In genomic region chr3:133927543-133928066, GRCh38 we compare ENCODE assay signal across 8 cellular contexts. TPM values are rescaled to one million over a fixed set of nuclear protein-coding genes. Genes with fewer than 3 reads are reported as not detected.
DNase-seq lines count a peak whose midpoint lies in the region; ATAC-seq, FAIRE-seq and TF ChIP-seq lines count a peak whose summit lies in the region.

No MANE protein-coding gene starts in this region.

- DNase-seq in GM12892 (ENCODE audit: insufficient read length): peak; percentile 88
- no peak for DNase-seq in HFFc6
- DNase-seq in NCI-H69 (lab: John Stamatoyannopoulos, UW): peak; percentile 64
- peak; percentile 81 for DNase-seq in activated T-cell treated with anti-CD3 and anti-CD28 coated beads, Interleukin-2, amount 50 U/mL, for 24 hours
- DNase-seq in fibroblast of mammary gland (ENCODE audit: low read depth): no peak
- DNase-seq in neural crest cell (ENCODE audit: low read depth, low spot score): peak; percentile 70
- peak; percentile 74 to 78 for DNase-seq in stimulated activated naive CD8-positive, alpha-beta T cell treated with anti-CD3 and anti-CD28 coated beads, Interleukin-15, amount 100 ng/mL, for 72 hours
- no peak for DNase-seq in NCI-H774 (lab: John Stamatoyannopoulos, UW)

- H3K4me3 ChIP-seq in fibroblast of mammary gland (ENCODE audit: control insufficient read depth, low read depth, low read length): peak overlapping the region; percentile 39

- H3K27me3 Mint-ChIP-seq in HFFc6 (ENCODE audit: insufficient read depth): peaks cover 7% of the 10 kb centered on the region
- H3K27me3 Mint-ChIP-seq in activated T-cell treated with anti-CD3 and anti-CD28 coated beads, Interleukin-2, amount 50 U/mL, for 24 hours: peaks cover 26% of the 10 kb centered on the region
- peaks cover 27% of the 10 kb centered on the region for H3K27me3 Mint-ChIP-seq in neural crest cell (ENCODE audit: low read depth)
- H3K27me3 Mint-ChIP-seq in stimulated activated naive CD8-positive, alpha-beta T cell treated with anti-CD3 and anti-CD28 coated beads, Interleukin-15, amount 100 ng/mL, for 72 hours: peaks cover 30% of the 10 kb centered on the region

- TF ChIP-seq CTCF in HFFc6 (IDR thresholded peaks at IDR 0.05) (peak; percentile 86), fibroblast of mammary gland (conservative IDR thresholded peaks at IDR 0.05; ENCODE audit: control insufficient read depth, insufficient read depth, low read depth, low read length) (peak; percentile 16), neural crest cell (conservative IDR thresholded peaks at IDR 0.05) (peak; percentile 92)

- H3K36me3 Mint-ChIP-seq in HFFc6 (ENCODE audit: low read depth): no peaks in the 10 kb centered on the region
- no peaks in the 10 kb centered on the region for H3K36me3 Mint-ChIP-seq in activated T-cell treated with anti-CD3 and anti-CD28 coated beads, Interleukin-2, amount 50 U/mL, for 24 hours (ENCODE audit: low read depth)
- H3K36me3 Mint-ChIP-seq in neural crest cell (ENCODE audit: low read depth): no peaks in the 10 kb centered on the region

- H3K9me3 Mint-ChIP-seq in HFFc6: no peaks in the 10 kb centered on the region
- H3K9me3 Mint-ChIP-seq in activated T-cell treated with anti-CD3 and anti-CD28 coated beads, Interleukin-2, amount 50 U/mL, for 24 hours: no peaks in the 10 kb centered on the region
- H3K9me3 Mint-ChIP-seq in neural crest cell: no peaks in the 10 kb centered on the region
- H3K9me3 Mint-ChIP-seq in stimulated activated naive CD8-positive, alpha-beta T cell treated with anti-CD3 and anti-CD28 coated beads, Interleukin-15, amount 100 ng/mL, for 72 hours: no peaks in the 10 kb centered on the region

- peak; percentile 83 for ATAC-seq in stimulated activated naive CD8-positive, alpha-beta T cell treated with anti-CD3 and anti-CD28 coated beads, Interleukin-15, amount 100 ng/mL, for 72 hours

- H3K4me3 Mint-ChIP-seq in HFFc6: peak overlapping the region; percentile 76
- peak overlapping the region; percentile 55 for H3K4me3 Mint-ChIP-seq in activated T-cell treated with anti-CD3 and anti-CD28 coated beads, Interleukin-2, amount 50 U/mL, for 24 hours
- H3K4me3 Mint-ChIP-seq in neural crest cell: peak overlapping the region; percentile 84
- peak overlapping the region; percentile 62 to 76 for H3K4me3 Mint-ChIP-seq in stimulated activated naive CD8-positive, alpha-beta T cell treated with anti-CD3 and anti-CD28 coated beads, Interleukin-15, amount 100 ng/mL, for 72 hours

- TF ChIP-seq POLR2A in GM12892 (IDR thresholded peaks at IDR 0.05; ENCODE audit: low read depth, low read length): no peak

- FAIRE-seq in GM12892 (lab: Jason Lieb, UNC): peak; percentile 92

- no peak overlapping the region for H3K27ac Mint-ChIP-seq in HFFc6
- peak overlapping the region; percentile 11 for H3K27ac Mint-ChIP-seq in activated T-cell treated with anti-CD3 and anti-CD28 coated beads, Interleukin-2, amount 50 U/mL, for 24 hours
- no peak overlapping the region for H3K27ac Mint-ChIP-seq in neural crest cell (ENCODE audit: unreplicated experiment)
- peak overlapping the region in 1 of 2 donors; percentile 80 for H3K27ac Mint-ChIP-seq in stimulated activated naive CD8-positive, alpha-beta T cell treated with anti-CD3 and anti-CD28 coated beads, Interleukin-15, amount 100 ng/mL, for 72 hours

- H3K4me1 Mint-ChIP-seq in HFFc6 (ENCODE audit: low read depth) (peaks cover 18% of the 10 kb centered on the region), neural crest cell (peaks cover 9% of the 10 kb centered on the region)
- H3K4me1 Mint-ChIP-seq in activated T-cell treated with anti-CD3 and anti-CD28 coated beads, Interleukin-2, amount 50 U/mL, for 24 hours (ENCODE audit: low read depth): peaks cover 6% of the 10 kb centered on the region
- H3K4me1 Mint-ChIP-seq in stimulated activated naive CD8-positive, alpha-beta T cell treated with anti-CD3 and anti-CD28 coated beads, Interleukin-15, amount 100 ng/mL, for 72 hours: peaks cover 16% of the 10 kb centered on the region

RNA-seq across cellular contexts. Expression of gene RAB6B, which starts 31.9 kb away (rescaled TPM):
- polyA plus RNA-seq in GM12892 (2012; ENCODE audit: missing spikeins): 0.21 TPM
- total RNA-seq in HFFc6 (2021; fragmentation: NEBNext Ultra II Directional; extraction: Animal tissue kit (Norgen Biotek cat#: 25700)): 1 to 10 TPM; 1.6 to 5.4 (median 2.1) TPM
- 15.5 and 18.1 TPM in 2 replicates for total RNA-seq in neural crest cell

Comparison
In these comparisons a context has a peak if more than half of its experiments do, and no peak if none do; other contexts are left out.
1. DNase-seq: peak in GM12892 (single experiment), NCI-H69 (single experiment), activated T-cell treated with anti-CD3 and anti-CD28 coated beads, Interleukin-2, amount 50 U/mL, for 24 hours (single experiment), neural crest cell (single experiment) and stimulated activated naive CD8-positive, alpha-beta T cell treated with anti-CD3 and anti-CD28 coated beads, Interleukin-15, amount 100 ng/mL, for 72 hours (2 of 2); none in HFFc6 (single experiment), fibroblast of mammary gland (single experiment) and NCI-H774 (single experiment).
2. CTCF ChIP-seq: peak in every context shown above with its lines; median percentile 92 in neural crest cell; 86 in HFFc6; 16 in fibroblast of mammary gland.
3. Peak in every context shown above with its lines, with median percentiles within 50 percentile points of each other: H3K4me3 Mint-ChIP-seq.